ENCODE assay signal across 8 cellular contexts in genomic region chr4:152779513-152780266, GRCh38. TPM values are rescaled to one million over a fixed set of nuclear protein-coding genes. Genes with fewer than 3 reads are reported as not detected.
DNase-seq lines count a peak whose midpoint lies in the region; ATAC-seq, FAIRE-seq and TF ChIP-seq lines count a peak whose summit lies in the region.

TSS of gene ARFIP1 (plus strand) at chr4:152779954. CDS start at chr4:152829634, 49,680 bp downstream.
TSS of gene TIGD4 (minus strand) at chr4:152779730. CDS start at chr4:152771004, 8,726 bp downstream.

- WGBS in prostate gland: 1% methylated on average over 55 of the region's 55 CpGs

- TF ChIP-seq POLR2A in GM12892 (IDR thresholded peaks at IDR 0.05; ENCODE audit: low read depth, low read length) (peak; percentile 75; the same call in 1 of the 2 replicates), prostate gland (IDR thresholded peaks at IDR 0.05) (peak; percentile 69)

- FAIRE-seq in GM12892 (lab: Jason Lieb, UNC) (peak; percentile 99), urothelium cell line (lab: Jason Lieb, UNC) (peak; percentile 87)

- intact Hi-C loops in left ventricle myocardium superior (cut with micrococcal nuclease) (no loop called here), prostate gland (cut with DNase I) (loop anchor here (10.0 kb wide), 1 partner anchor 245 kb away; the partner anchor contains the start of gene FBXW7)

- peak within 1 kb of the TSS; percentile 88 to 100 (median 98) for H3K4me3 Mint-ChIP-seq in T-cell

- peak in 3 of 4 experiments; percentile 14 to 36 (median 28) for TF ChIP-seq CTCF in prostate gland (IDR thresholded peaks at IDR 0.05)

- CTCF ChIA-PET in T-cell (lab: Charles Lee): interaction anchor here (0.5 to 2.4 kb wide), 11 partner anchors 10 to 1662 kb away, joined by 3 to 10 read pairs (median 3); partner anchors contain the start of gene TMEM154 (in 1 of the 2)

- peaks cover 11% of the 10 kb centered on the region for H3K4me1 ChIP-seq in prostate gland (replicated peaks)

- H3K36me3 ChIP-seq in prostate gland: no peaks in the 10 kb centered on the region

- POLR2A ChIA-PET in T-cell (lab: Charles Lee): interaction anchor here in 1 of 2 donors (0.6 to 1.1 kb wide), 4 partner anchors 12 to 1675 kb away, joined by 3 to 7 read pairs (median 4); partner anchors contain the start of gene FBXW7

- ATAC-seq in HG02852 (IDR thresholded peaks at IDR 0.05; ENCODE audit: unreplicated experiment) (peak; percentile 93), T-cell (replicated peaks in 1 of 4) (peak; percentile 89 to 93 (median 90)), left ventricle myocardium superior (peak; percentile 99)

- no peaks in the 10 kb centered on the region for H3K9me3 ChIP-seq in prostate gland

- H3K27ac ChIP-seq in prostate gland: peak within 1 kb of the TSS; percentile 93 to 95

- H3K9me3 Mint-ChIP-seq in T-cell: no peaks in the 10 kb centered on the region

- H3K27me3 ChIP-seq in prostate gland (replicated peaks; ENCODE audit: insufficient read depth): no peaks in the 10 kb centered on the region

- H3K36me3 Mint-ChIP-seq in T-cell: no peaks in the 10 kb centered on the region

- peaks cover 0 to 9% of the 10 kb centered on the region in 2 donors for H3K27me3 Mint-ChIP-seq in T-cell

- H3K27ac Mint-ChIP-seq in T-cell: peak within 1 kb of the TSS; percentile 88 to 97

- H3K4me1 Mint-ChIP-seq in T-cell: peaks cover 34 to 52% (median 48%) of the 10 kb centered on the region in 3 donors

- peak; percentile 81 for DNase-seq in GM12892 (ENCODE audit: insufficient read length)
- DNase-seq in NCI-H1436 treated with DMSO at 0.1 percent for 48 hours (lab: John Stamatoyannopoulos, UW): peak; percentile 89
- DNase-seq in T-cell: peak; percentile 83 to 95 (median 91)
- peak; percentile 77 to 99 (median 98) for DNase-seq in amygdala (lab: John Stamatoyannopoulos, UW)
- DNase-seq in left ventricle myocardium superior: peak; percentile 98
- DNase-seq in prostate gland (ENCODE audit: low spot score): peak; percentile 98
- DNase-seq in urothelium cell line (ENCODE audit: low spot score): peak; percentile 98

- H3K4me3 ChIP-seq in prostate gland: peak within 1 kb of the TSS; percentile 66 to 79

RNA-seq across cellular contexts. Expression of gene ARFIP1, which starts in this region (rescaled TPM):
- polyA plus RNA-seq in GM12892 (2012; ENCODE audit: missing spikeins): 11.7 TPM
- 10 to 100 TPM in 4 of 5 donors, 1 to 10 TPM in 1; 8.2 to 16.3 (median 12.1) TPM for total RNA-seq in T-cell
- total RNA-seq in left ventricle myocardium superior: 14.3 TPM
- 10 to 100 TPM; 34.7 to 38.9 TPM for total RNA-seq in prostate gland

RNA-seq across cellular contexts. Expression of gene TIGD4, which starts in this region (rescaled TPM):
- polyA plus RNA-seq in GM12892 (2012; ENCODE audit: missing spikeins): 0.49 TPM
- total RNA-seq in T-cell (under 1 TPM in 4 of 5 donors, not detected in 1; 0.13 to 0.28 (median 0.22) TPM), left ventricle myocardium superior (0.10 TPM), prostate gland (under 1 TPM; 0.28 to 0.64 TPM)

Comparison
In these comparisons a context has a peak if more than half of its experiments do, and no peak if none do; other contexts are left out.
1. Peak in every context shown above with its lines: DNase-seq, ATAC-seq, H3K4me3 ChIP-seq and H3K27ac ChIP-seq.